In genomic region chr22:29689872-29690213, GRCh38 we compare ENCODE assay signal across 9 cellular contexts. TPM values are rescaled to one million over a fixed set of nuclear protein-coding genes. Genes with fewer than 3 reads are reported as not detected.
A peak's percentile ranks its signal among the peaks of the same experiment; 100 is the strongest.
DNase-seq lines count a peak whose midpoint lies in the region; ATAC-seq and TF ChIP-seq lines count a peak whose summit lies in the region.
"Had no signal": no experiment of that assay in that cellular context is flagged by ENCODE, and none has a peak within 500 bp of the region (broad histone marks: within the 10 kb centered on the region; RNA-seq: fewer than 3 reads in every experiment).

No MANE protein-coding gene starts in this region.

- H3K9me3 ChIP-seq in OCI-LY1 (ENCODE audit: low read length) (no peaks in the 10 kb centered on the region), adrenal gland (replicated peaks in 1 of 3) (no peaks in the 10 kb centered on the region), hepatocyte (ENCODE audit: low read depth) (no peaks in the 10 kb centered on the region), spleen (no peaks in the 10 kb centered on the region)

- 11 to 49% (median 23%) methylated on average over 8 of the region's 8 CpGs for WGBS in adrenal gland, 4 donors
- WGBS in hepatocyte (ENCODE audit: low lambda C conversion rate, missing lambda C conversion rate), result 20% methylated on average over 8 of the region's 8 CpGs
- 39 to 52% (median 46%) methylated on average over 6 to 8 of the region's 8 CpGs for WGBS in spleen, 5 donors

- DNase-seq in AG08395 (ENCODE audit: low spot score) (peak; percentile 65), GM13977 (ENCODE audit: low spot score) (peak; percentile 65), adrenal gland (peak; percentile 68 to 82 (median 76)), hepatocyte (ENCODE audit: low spot score) (peak; percentile 75), spleen (peak; percentile 86)

- no peak overlapping the region for H2AFZ ChIP-seq in OCI-LY1 (ENCODE audit: low read length)
- H2AFZ ChIP-seq in hepatocyte, result no peak overlapping the region

- H3K36me3 ChIP-seq in OCI-LY1 (ENCODE audit: insufficient read depth, low read length), result peaks cover 33% of the 10 kb centered on the region; the same call in 1 of the 2 replicates
- peaks cover 0 to 4% of the 10 kb centered on the region in 2 donors for H3K36me3 ChIP-seq in adrenal gland (replicated peaks in 1 of 2)
- H3K36me3 ChIP-seq in hepatocyte (replicated peaks; ENCODE audit: insufficient read depth, low read depth), result no peaks in the 10 kb centered on the region
- H3K36me3 ChIP-seq in spleen, result peaks cover 0 to 100% (median 32%) of the 10 kb centered on the region in 6 donors

- no peaks in the 10 kb centered on the region for H3K27me3 ChIP-seq in OCI-LY1 (ENCODE audit: insufficient read depth, low read length)
- H3K27me3 ChIP-seq in adrenal gland, result no peaks in the 10 kb centered on the region
- no peaks in the 10 kb centered on the region for H3K27me3 ChIP-seq in hepatocyte
- H3K27me3 ChIP-seq in spleen (replicated peaks in 1 of 7), result no peaks in the 10 kb centered on the region

- TF ChIP-seq POLR2A in adrenal gland (IDR thresholded peaks at IDR 0.05) (no peak), spleen (IDR thresholded peaks at IDR 0.05) (no peak)

- TF ChIP-seq CTCF in GM13977 (IDR thresholded peaks at IDR 0.05; ENCODE audit: extremely low read depth, insufficient read depth, missing control alignments), result peak; percentile 71
- peak; percentile 77 for TF ChIP-seq CTCF in OCI-LY1 (IDR thresholded peaks at IDR 0.05; ENCODE audit: low read length)
- TF ChIP-seq CTCF in adrenal gland (IDR thresholded peaks at IDR 0.05), result peak; percentile 61 to 80 (median 72)
- peak; percentile 83 for TF ChIP-seq CTCF in hepatocyte (IDR thresholded peaks at IDR 0.05; ENCODE audit: poor library complexity)
- peak; percentile 30 to 79 (median 62) for TF ChIP-seq CTCF in spleen (IDR thresholded peaks at IDR 0.05 in 8 of 11, conservative IDR thresholded peaks at IDR 0.05 in 3 of 11)

- in situ Hi-C loops in GM13977 (cut with MboI; ENCODE audit: low pct_unique_long_range_greater_than_20kb, low sequenced_read_pairs, unreplicated experiment), result no loop called here

- no peaks in the 10 kb centered on the region for H3K9me2 ChIP-seq in OCI-LY1 (ENCODE audit: low read depth, low read length)
- no peaks in the 10 kb centered on the region for H3K9me2 ChIP-seq in hepatocyte (replicated peaks; ENCODE audit: insufficient read depth)

- H3K4me2 ChIP-seq in OCI-LY1 (ENCODE audit: low read length), result no peak overlapping the region
- H3K4me2 ChIP-seq in hepatocyte, result peak overlapping the region; percentile 28

- H3F3A ChIP-seq in OCI-LY1 (ENCODE audit: insufficient read depth, low read length), result no peaks in the 10 kb centered on the region

- H3K4me1 ChIP-seq in OCI-LY1 (ENCODE audit: insufficient read depth, low read length, severe bottlenecking) (no peaks in the 10 kb centered on the region), adrenal gland (replicated peaks in 1 of 2) (peaks cover 12 to 29% of the 10 kb centered on the region in 2 donors), hepatocyte (ENCODE audit: insufficient read depth) (peaks cover 10% of the 10 kb centered on the region), spleen (peaks cover 0 to 14% (median 9%) of the 10 kb centered on the region in 6 donors)

- ATAC-seq in GM21360 (IDR thresholded peaks at IDR 0.05; ENCODE audit: unreplicated experiment), result no peak
- no peak for ATAC-seq in GM18909 (IDR thresholded peaks at IDR 0.05; ENCODE audit: poor library complexity, unreplicated experiment)
- ATAC-seq: effector memory CD8-positive, alpha-beta T cell had no signal

- H3K27ac ChIP-seq in OCI-LY1 (ENCODE audit: low read depth, low read length, poor library complexity, severe bottlenecking) (no peak overlapping the region), adrenal gland (no peak overlapping the region), hepatocyte (peak overlapping the region; percentile 45), spleen (no peak overlapping the region)

- H4K20me1 ChIP-seq in OCI-LY1 (ENCODE audit: insufficient read depth, low read length), result no peaks in the 10 kb centered on the region
- H4K20me1 ChIP-seq in hepatocyte (ENCODE audit: insufficient read depth, poor library complexity, severe bottlenecking), result no peaks in the 10 kb centered on the region

- no peaks in the 10 kb centered on the region for H3K79me2 ChIP-seq in OCI-LY1 (ENCODE audit: insufficient read depth, low read length)
- no peaks in the 10 kb centered on the region for H3K79me2 ChIP-seq in hepatocyte

- no peak overlapping the region for H3K4me3 ChIP-seq in OCI-LY1 (ENCODE audit: low read depth, low read length, poor library complexity, severe bottlenecking)
- H3K4me3 ChIP-seq in adrenal gland, result no peak overlapping the region
- no peak overlapping the region for H3K4me3 ChIP-seq in hepatocyte
- no peak overlapping the region for H3K4me3 ChIP-seq in spleen

- intact Hi-C loops in adrenal gland (cut with DNase I) (no loop called here), spleen (cut with DNase I; ENCODE audit: low total_unique reads) (no loop called here)

- H3K9ac ChIP-seq in OCI-LY1 (ENCODE audit: low read length), result no peak overlapping the region

RNA-seq across cellular contexts. Expression of gene CABP7, which starts 30.0 kb away (rescaled TPM):
- 10 to 100 TPM in 4 of 8 donors, 1 to 10 TPM in 3, under 1 TPM in 1; 0.77 to 15.1 (median 8.4) TPM for total RNA-seq in adrenal gland
- 1 to 10 TPM; 2.7 to 7.4 (median 5.0) TPM for polyA plus RNA-seq in adrenal gland
- 0.44 TPM in 1 of 2 replicates, not detected in the other for total RNA-seq in hepatocyte
- 0.13 and 0.16 TPM in 2 replicates for polyA plus RNA-seq in hepatocyte
- under 1 TPM in 3 of 7 donors, not detected in 4; 0.15 to 0.37 (median 0.19) TPM for total RNA-seq in spleen
- polyA plus RNA-seq in spleen, result under 1 TPM in 2 of 3 donors, not detected in 1; 0.04 to 0.06 TPM
